Comparison of ENCODE assay signal across 9 cellular contexts in the genomic region with DNA sequence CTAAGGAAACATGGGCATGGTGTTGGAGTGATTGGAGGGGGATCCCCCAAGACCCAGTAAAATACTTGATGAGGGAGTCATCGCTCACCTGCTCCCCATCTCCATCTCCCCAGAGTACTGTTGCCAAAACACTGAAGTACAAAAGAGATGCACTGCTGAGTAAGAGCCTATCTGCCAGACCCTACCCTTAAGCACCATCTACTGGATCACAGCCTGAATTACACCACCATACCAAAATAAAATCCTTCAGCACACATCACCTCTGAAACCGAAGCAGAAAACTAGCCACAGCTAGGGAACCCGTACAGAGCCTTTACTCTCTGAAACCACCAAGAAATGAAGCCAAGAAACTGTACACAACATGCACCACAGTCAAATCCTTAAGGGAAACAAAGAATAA.
DNase-seq lines count a peak whose midpoint lies in the region; ATAC-seq, FAIRE-seq and TF ChIP-seq lines count a peak whose summit lies in the region.
"Had no signal": no experiment of that assay in that cellular context is flagged by ENCODE, and none has a peak within 500 bp of the region (broad histone marks: within the 10 kb centered on the region; RNA-seq: fewer than 3 reads in every experiment).

No MANE protein-coding gene starts in this region.

- DNase-seq in SHP77 (lab: John Stamatoyannopoulos, UW) (peak; percentile 0 to 17), kidney (no peak), GF-D8 (lab: John Stamatoyannopoulos, UW) (no peak), NOMO-1 treated with DMSO at 0.1 percent for 48 hours (lab: John Stamatoyannopoulos, UW; ENCODE audit: unreplicated experiment) (no peak)
- DNase-seq in activated naive CD4-positive, alpha-beta T cell treated with anti-CD3 and anti-CD28 coated beads for 36 hours = no peak
- DNase-seq: immature natural killer cell had no signal

- H3K9me3 ChIP-seq in kidney (ENCODE audit: control insufficient read depth in 1 of 2, low read length in 2 of 2) = no peaks in the 10 kb centered on the region

- H3K36me3 ChIP-seq in kidney (ENCODE audit: control insufficient read depth in 1 of 2, insufficient read depth in 2 of 2, low read length in 2 of 2) = no peaks in the 10 kb centered on the region

- FAIRE-seq in kidney (lab: Jason Lieb, UNC) = no peak

- ATAC-seq in HG03342 (IDR thresholded peaks at IDR 0.05; ENCODE audit: unreplicated experiment) = peak; percentile 84
- ATAC-seq in GM18907 (IDR thresholded peaks at IDR 0.05; ENCODE audit: unreplicated experiment) = no peak

- no peak overlapping the region for H3K27ac ChIP-seq in kidney (ENCODE audit: low read depth in 2 of 2, low read length in 2 of 2)

- no peaks in the 10 kb centered on the region for H3K36me3 Mint-ChIP-seq in activated naive CD4-positive, alpha-beta T cell treated with anti-CD3 and anti-CD28 coated beads for 36 hours (ENCODE audit: low read depth)
- H3K36me3 Mint-ChIP-seq: immature natural killer cell had no signal

- H3K9me3 Mint-ChIP-seq in activated naive CD4-positive, alpha-beta T cell treated with anti-CD3 and anti-CD28 coated beads for 36 hours = no peaks in the 10 kb centered on the region

- no peaks in the 10 kb centered on the region for H3K27me3 Mint-ChIP-seq in activated naive CD4-positive, alpha-beta T cell treated with anti-CD3 and anti-CD28 coated beads for 36 hours (ENCODE audit: low read depth)

- CTCF ChIA-PET in activated naive CD4-positive, alpha-beta T cell treated with anti-CD3 and anti-CD28 coated beads for 36 hours (lab: Charles Lee) = interaction anchor here (0.6 kb wide), 1 partner anchor 81 kb away, joined by 3 read pairs; no protein-coding TSS in a partner anchor

- peak; percentile 32; the same call in 1 of the 3 replicates for TF ChIP-seq CTCF in GM12872 (IDR thresholded peaks at IDR 0.05; ENCODE audit: insufficient read depth, low read depth, low read length)
- TF ChIP-seq CTCF in kidney (IDR thresholded peaks at IDR 0.05; ENCODE audit: borderline replicate concordance, extremely low read depth, insufficient read depth) = peak; percentile 12

- intact Hi-C loops in kidney (cut with DNase I) = no loop called here
- intact Hi-C loops in activated naive CD4-positive, alpha-beta T cell treated with anti-CD3 and anti-CD28 coated beads for 36 hours (cut with micrococcal nuclease) = no loop called here

- H3K9ac ChIP-seq in kidney (ENCODE audit: low read length in 2 of 2) = no peak overlapping the region

- no peak overlapping the region for H3K4me3 Mint-ChIP-seq in activated naive CD4-positive, alpha-beta T cell treated with anti-CD3 and anti-CD28 coated beads for 36 hours
- H3K4me3 Mint-ChIP-seq: immature natural killer cell had no signal

- no peak overlapping the region for H3K27ac Mint-ChIP-seq in activated naive CD4-positive, alpha-beta T cell treated with anti-CD3 and anti-CD28 coated beads for 36 hours
- H3K27ac Mint-ChIP-seq: immature natural killer cell had no signal

- H3K4me1 ChIP-seq in kidney (ENCODE audit: control insufficient read depth in 1 of 2, insufficient read depth in 1 of 2, low read depth in 1 of 2, low read length in 2 of 2) = no peaks in the 10 kb centered on the region

- no peak overlapping the region for H3K4me3 ChIP-seq in kidney (ENCODE audit: low read length in 2 of 2)

- no peaks in the 10 kb centered on the region for H3K4me1 Mint-ChIP-seq in activated naive CD4-positive, alpha-beta T cell treated with anti-CD3 and anti-CD28 coated beads for 36 hours (ENCODE audit: low read depth)
- H3K4me1 Mint-ChIP-seq: immature natural killer cell had no signal

Comparison
In these comparisons a context has a peak if more than half of its experiments do, and no peak if none do; other contexts are left out.
1. DNase-seq: peak in SHP77 (2 of 2); none in kidney (single experiment), GF-D8 (single experiment), activated naive CD4-positive, alpha-beta T cell treated with anti-CD3 and anti-CD28 coated beads for 36 hours (single experiment) and NOMO-1 treated with DMSO at 0.1 percent for 48 hours (single experiment).